In genomic region chr3:56758042-56758441, GRCh38 we compare ENCODE assay signal across 8 cellular contexts. TPM values are rescaled to one million over a fixed set of nuclear protein-coding genes. Genes with fewer than 3 reads are reported as not detected.
A peak's percentile ranks its signal among the peaks of the same experiment; 100 is the strongest.
DNase-seq lines count a peak whose midpoint lies in the region; ATAC-seq, FAIRE-seq and TF ChIP-seq lines count a peak whose summit lies in the region.
"Not testable (repeated sequence)": the region's sequence is repeated elsewhere in the genome, so short reads cannot be mapped to it uniquely, and the experiment has no call there.

No MANE protein-coding gene starts in this region.

- not testable (repeated sequence) for H3K27me3 ChIP-seq in BLaER1 treated with 17β-estradiol and CSF1 and Interleukin-3, amounts not matched to agents 10 nM and 100 nM; GM12878 (replicated peaks in 1 of 2; ENCODE audit: control insufficient read depth in 2 of 2, insufficient read depth in 2 of 2, low read length in 1 of 2); esophagus (ENCODE audit: control insufficient read depth in 1 of 2, insufficient read depth in 2 of 2, low read length in 2 of 2); thyroid gland

- H3K9ac ChIP-seq in BLaER1 treated with 17β-estradiol and CSF1 and Interleukin-3, amounts not matched to agents 10 nM and 100 nM: peak overlapping the region in 6 of 11 experiments; percentile 1 to 75 (median 62); a peak in 12 of 22 replicates
- not testable (repeated sequence) for H3K9ac ChIP-seq in GM12878 (ENCODE audit: control insufficient read depth, insufficient read depth, low read length)

- BruUV-seq in GM12878 (replicated peaks; lab: Mats Ljungman, UMichigan): not testable (repeated sequence)

- in situ Hi-C loops in GM12878 (cut with MboI): not testable (repeated sequence)

- CTCF ChIA-PET in activated B cell treated with CpG ODN at 0.5 μM for 24 hours (lab: Charles Lee): interaction anchor here (0.6 to 2.3 kb wide), 3 partner anchors 42 to 314 kb away, joined by 3 to 30 read pairs (median 5); partner anchors contain the start of gene ARHGEF3
- CTCF ChIA-PET in GM12878 (lab: Yijun Ruan, JAX): interaction anchor here (0.6 to 12.5 kb wide), 13 partner anchors 13 to 56 kb away, joined by 3 to 244 read pairs (median 5); partner anchors contain the start of gene ARHGEF3

- H2AFZ ChIP-seq in GM12878 (ENCODE audit: control insufficient read depth, low read depth, low read length): not testable (repeated sequence)

- H4K20me1 ChIP-seq in BLaER1 treated with 17β-estradiol and CSF1 and Interleukin-3, amounts not matched to agents 10 nM and 100 nM: peaks cover 0 to 17% (median 0%) of the 10 kb centered on the region in 11 experiments; a peak in 2 of 22 replicates
- not testable (repeated sequence) for H4K20me1 ChIP-seq in GM12878 (ENCODE audit: control insufficient read depth, insufficient read depth)

- not testable (repeated sequence) for ATAC-seq in activated B cell treated with CpG ODN at 0.5 μM for 24 hours (ENCODE audit: low read depth); GM12878; natural killer cell treated with Interleukin-12 subunit alpha and Interleukin-12 subunit beta and Interleukin-15 and Interleukin-18, amount 100 ng/mL, for 72 hours

- not testable (repeated sequence) for FAIRE-seq in GM12878 (lab: Jason Lieb, UNC)

- TF ChIP-seq POLR2A in GM12878 (IDR thresholded peaks at IDR 0.05; ENCODE audit: low read depth, low read length); thyroid gland (IDR thresholded peaks at IDR 0.05): not testable (repeated sequence)

- H3K4me3 Mint-ChIP-seq in IgD-negative memory B cell (peak overlapping the region in 1 of 4 donors; percentile 69), activated B cell treated with CpG ODN at 0.5 μM for 24 hours (peak overlapping the region; percentile 19)
- not testable (repeated sequence) for H3K4me3 Mint-ChIP-seq in natural killer cell treated with Interleukin-12 subunit alpha and Interleukin-12 subunit beta and Interleukin-15 and Interleukin-18, amount 100 ng/mL, for 72 hours

- not testable (repeated sequence) for TF ChIP-seq EP300 in GM12878 (IDR thresholded peaks at IDR 0.05; ENCODE audit: borderline replicate concordance in 1 of 2, control insufficient read depth in 1 of 2, low read depth in 2 of 2, low read length in 2 of 2)

- WGBS in GM12878 (ENCODE audit: insufficient coverage, insufficient replicate concordance, low lambda C conversion rate, missing lambda C conversion rate): 95% methylated on average over 10 of the region's 11 CpGs
- WGBS in esophagus, 2 donors: 80 to 82% methylated on average over 11 of the region's 11 CpGs
- WGBS in thyroid gland, 2 donors: 89 to 91% methylated on average over 11 of the region's 11 CpGs

- peak overlapping the region in 2 of 3 donors; percentile 78 to 84 for H3K27ac Mint-ChIP-seq in IgD-negative memory B cell
- peak overlapping the region; percentile 95 for H3K27ac Mint-ChIP-seq in activated B cell treated with CpG ODN at 0.5 μM for 24 hours
- H3K27ac Mint-ChIP-seq in natural killer cell treated with Interleukin-12 subunit alpha and Interleukin-12 subunit beta and Interleukin-15 and Interleukin-18, amount 100 ng/mL, for 72 hours: peak overlapping the region; percentile 69 to 90

- peak overlapping the region in 1 of 10 experiments; percentile 26; a peak in 1 of 20 replicates for H3K4me3 ChIP-seq in BLaER1 treated with 17β-estradiol and CSF1 and Interleukin-3, amounts not matched to agents 10 nM and 100 nM
- not testable (repeated sequence) for H3K4me3 ChIP-seq in GM12878; esophagus (ENCODE audit: low read depth in 1 of 2, low read length in 2 of 2); thyroid gland (replicated peaks in 1 of 3)

- not testable (repeated sequence) for H3K9me3 ChIP-seq in BLaER1 treated with 17β-estradiol and CSF1 and Interleukin-3, amounts not matched to agents 10 nM and 100 nM (replicated peaks in 1 of 11); GM12878 (replicated peaks; ENCODE audit: control insufficient read depth, insufficient read depth, low read length); esophagus (ENCODE audit: control insufficient read depth in 2 of 2, insufficient read depth in 1 of 2, low read depth in 1 of 2, low read length in 1 of 2); thyroid gland

- POLR2A ChIA-PET in activated B cell treated with CpG ODN at 0.5 μM for 24 hours (lab: Charles Lee) (interaction anchor here (0.7 to 10.9 kb wide), 5 partner anchors 13 to 76 kb away, joined by 3 to 181 read pairs (median 6); partner anchors contain the start of gene ARHGEF3), GM12878 (lab: Charles Lee) (interaction anchor here (0.6 to 2.2 kb wide), 12 partner anchors 15 to 313 kb away, joined by 3 to 19 read pairs (median 6); no protein-coding TSS in a partner anchor)

- not testable (repeated sequence) for TF ChIP-seq RAD21 in GM12878 (IDR thresholded peaks at IDR 0.05; ENCODE audit: insufficient read depth, low read depth, low read length)

- H3K36me3 ChIP-seq in BLaER1 treated with 17β-estradiol and CSF1 and Interleukin-3, amounts not matched to agents 10 nM and 100 nM: peaks cover 0 to 37% (median 0%) of the 10 kb centered on the region in 11 experiments; a peak in 4 of 22 replicates
- not testable (repeated sequence) for H3K36me3 ChIP-seq in GM12878 (ENCODE audit: control insufficient read depth in 2 of 2, insufficient read depth in 2 of 2, low read length in 1 of 2); esophagus (ENCODE audit: control insufficient read depth in 2 of 2, insufficient read depth in 2 of 2, low read length in 1 of 2); thyroid gland

- H3K79me2 ChIP-seq in GM12878 (ENCODE audit: control insufficient read depth, insufficient read depth, low read length): not testable (repeated sequence)

- not testable (repeated sequence) for H3K27me3 Mint-ChIP-seq in IgD-negative memory B cell; activated B cell treated with CpG ODN at 0.5 μM for 24 hours; natural killer cell treated with Interleukin-12 subunit alpha and Interleukin-12 subunit beta and Interleukin-15 and Interleukin-18, amount 100 ng/mL, for 72 hours

- RAD21 ChIA-PET in GM12878 (lab: Charles Lee; ENCODE audit: unreplicated experiment): interaction anchor here (0.9 to 12.2 kb wide), 16 partner anchors 12 to 231 kb away, joined by 3 to 307 read pairs (median 6); partner anchors contain the start of gene ARHGEF3

- H3K4me2 ChIP-seq in BLaER1 treated with 17β-estradiol and CSF1 and Interleukin-3, amounts not matched to agents 10 nM and 100 nM: peak overlapping the region in 8 of 11 experiments; percentile 8 to 93 (median 84); a peak in 13 of 22 replicates
- peak overlapping the region; percentile 62; the same call in 1 of the 2 replicates for H3K4me2 ChIP-seq in GM12878 (ENCODE audit: control insufficient read depth, insufficient read depth)

- intact Hi-C loops in activated B cell treated with CpG ODN at 0.5 μM for 24 hours (cut with micrococcal nuclease): loop anchor here (1.0 to 5.0 kb wide), 3 partner anchors 26 to 319 kb away; no protein-coding TSS in a partner anchor
- intact Hi-C loops in GM12878 (cut with micrococcal nuclease; ENCODE audit: unreplicated experiment): loop anchor here (1.0 to 5.0 kb wide), 2 partner anchors 32 to 159 kb away; no protein-coding TSS in a partner anchor
- intact Hi-C loops in thyroid gland (cut with DNase I): not testable (repeated sequence)

- not testable (repeated sequence) for DNase-seq in activated B cell treated with CpG ODN at 0.5 μM for 24 hours; GM12878 (ENCODE audit: low read depth, low spot score); natural killer cell treated with Interleukin-12 subunit alpha and Interleukin-12 subunit beta and Interleukin-15 and Interleukin-18, amount 100 ng/mL, for 72 hours (ENCODE audit: low spot score); thyroid gland
- DNase-seq in left kidney (ENCODE audit: low read depth, low spot score): peak; percentile 31

- SMC1A ChIA-PET in GM12878 (lab: Charles Lee; ENCODE audit: uncharacterized antibody, unreplicated experiment): interaction anchor here (0.6 to 18.1 kb wide), 11 partner anchors 10 to 100 kb away, joined by 3 to 383 read pairs (median 6); partner anchors contain the start of gene ARHGEF3

- H3K27ac ChIP-seq in BLaER1 treated with 17β-estradiol and CSF1 and Interleukin-3, amounts not matched to agents 10 nM and 100 nM: peak overlapping the region in 9 of 11 experiments; percentile 6 to 90 (median 71); a peak in 16 of 22 replicates
- H3K27ac ChIP-seq in GM12878 (ENCODE audit: control insufficient read depth, insufficient read depth) (peak overlapping the region; percentile 62; the same call in 1 of the 2 replicates), esophagus (ENCODE audit: low read depth in 2 of 2, low read length in 1 of 2) (peak overlapping the region; percentile 80 to 87), thyroid gland (peak overlapping the region; percentile 76 to 84 (median 82))

- TF ChIP-seq CTCF in activated B cell treated with CpG ODN at 0.5 μM for 24 hours (IDR thresholded peaks at IDR 0.05); GM12878 (IDR thresholded peaks at IDR 0.05 in 2 of 3, conservative IDR thresholded peaks at IDR 0.05 in 1 of 3; ENCODE audit: control insufficient read depth in 2 of 3, extremely low read depth in 1 of 3, insufficient read depth in 1 of 3, low read depth in 3 of 3, low read length in 3 of 3); thyroid gland (IDR thresholded peaks at IDR 0.05): not testable (repeated sequence)

- not testable (repeated sequence) for H3K36me3 Mint-ChIP-seq in IgD-negative memory B cell
- peaks cover 13% of the 10 kb centered on the region for H3K36me3 Mint-ChIP-seq in activated B cell treated with CpG ODN at 0.5 μM for 24 hours (ENCODE audit: low read depth)
- peaks cover 20% of the 10 kb centered on the region for H3K36me3 Mint-ChIP-seq in natural killer cell treated with Interleukin-12 subunit alpha and Interleukin-12 subunit beta and Interleukin-15 and Interleukin-18, amount 100 ng/mL, for 72 hours

- H3K4me1 Mint-ChIP-seq in IgD-negative memory B cell: peaks cover 52% of the 10 kb centered on the region in 3 donors
- peaks cover 67% of the 10 kb centered on the region for H3K4me1 Mint-ChIP-seq in activated B cell treated with CpG ODN at 0.5 μM for 24 hours
- peaks cover 80 to 85% of the 10 kb centered on the region in 2 donors for H3K4me1 Mint-ChIP-seq in natural killer cell treated with Interleukin-12 subunit alpha and Interleukin-12 subunit beta and Interleukin-15 and Interleukin-18, amount 100 ng/mL, for 72 hours (ENCODE audit: low read depth in 2 of 2)

- H3K9me3 Mint-ChIP-seq in IgD-negative memory B cell; activated B cell treated with CpG ODN at 0.5 μM for 24 hours; natural killer cell treated with Interleukin-12 subunit alpha and Interleukin-12 subunit beta and Interleukin-15 and Interleukin-18, amount 100 ng/mL, for 72 hours: not testable (repeated sequence)

- H3K4me1 ChIP-seq in BLaER1 treated with 17β-estradiol and CSF1 and Interleukin-3, amounts not matched to agents 10 nM and 100 nM: peaks cover 7 to 100% (median 67%) of the 10 kb centered on the region in 10 experiments
- H3K4me1 ChIP-seq in GM12878 (ENCODE audit: control insufficient read depth, insufficient read depth, low read length) (peaks cover 47% of the 10 kb centered on the region), thyroid gland (peaks cover 26 to 42% of the 10 kb centered on the region in 2 donors)
- not testable (repeated sequence) for H3K4me1 ChIP-seq in esophagus (ENCODE audit: control insufficient read depth in 2 of 2, insufficient read depth in 2 of 2, low read length in 1 of 2)

RNA-seq across cellular contexts. Expression of gene ARHGEF3, which starts 43.7 kb away (rescaled TPM):
- 39.1 TPM for polyA plus RNA-seq in IgD-negative memory B cell
- 22.1 and 27.0 TPM in 2 replicates for total RNA-seq in activated B cell treated with CpG ODN at 0.5 μM for 24 hours
- total RNA-seq in GM12878 (2013; cell fraction: nucleolus; rRNA removed): 48.9 and 50.4 TPM in 2 replicates
- total RNA-seq in GM12878 (2014; rRNA removed): 39.9 and 42.2 TPM in 2 replicates
- 59.3 and 61.0 TPM in 2 replicates for total RNA-seq in GM12878 (2014; rRNA removed; fragmentation: Illumina TruSeq; extraction: Trizol)
- total RNA-seq in GM12878 (2021): 69.5 and 70.6 TPM in 2 replicates
- 6.4 TPM for polyA plus RNA-seq in GM12878 (2011; ENCODE audit: low read depth)
- polyA plus RNA-seq in GM12878 (2011; rRNA removed): 49.8 and 53.2 TPM in 2 replicates
- 51.8 and 54.6 TPM in 2 replicates for polyA plus RNA-seq in GM12878 (2011; cell fraction: cytosol; rRNA removed)
- polyA plus RNA-seq in GM12878 (2011; cell fraction: nucleus; rRNA removed): 34.9 and 46.0 TPM in 2 replicates
- 7.9 and 9.1 TPM in 2 replicates for polyA plus RNA-seq in GM12878 (2012)
- 78.7 and 82.6 TPM in 2 replicates for polyA plus RNA-seq in GM12878 (2014; fragmentation: Illumina TruSeq; extraction: Trizol)
- polyA plus RNA-seq in GM12878 (2014; fragmentation: Nextera tagmentation; extraction: Ambion mirVana): 10 to 100 TPM; 21.8 to 31.1 TPM
- 45.2 and 45.4 TPM in 2 replicates for polyA plus RNA-seq in GM12878 (2014; rRNA removed)
- 10 to 100 TPM; 68.9 to 74.5 TPM for polyA plus RNA-seq in GM12878 (2016; fragmentation: Nextera tagmentation; extraction: Ambion mirVana)
- polyA minus RNA-seq in GM12878 (2011; rRNA and poly(A)+ RNA removed): 70.3 and 91.3 TPM in 2 replicates
- polyA minus RNA-seq in GM12878 (2011; cell fraction: cytosol; rRNA and poly(A)+ RNA removed): 25.4 and 31.2 TPM in 2 replicates
- 20.1 and 37.3 TPM in 2 replicates for polyA minus RNA-seq in GM12878 (2011; cell fraction: nucleus; rRNA and poly(A)+ RNA removed)
- 10 to 100 TPM; 11.1 to 13.2 TPM for polyA plus RNA-seq in esophagus
- total RNA-seq in natural killer cell treated with Interleukin-12 subunit alpha and Interleukin-12 subunit beta and Interleukin-15 and Interleukin-18, amount 100 ng/mL, for 72 hours: 100 to 1,000 TPM in 1 of 2 donors, 10 to 100 TPM in 1; 42.9 to 102 TPM
- 10 to 100 TPM; 15.7 to 20.8 (median 18.8) TPM for total RNA-seq in thyroid gland
